ENCODE assay signal across 25 cellular contexts in genomic region chr20:51666126-51666525, GRCh38.
"Had no signal": no experiment of that assay in that cellular context is flagged by ENCODE, and none has a peak within 500 bp of the region (broad histone marks: within the 10 kb centered on the region; RNA-seq: fewer than 3 reads in every experiment).

No MANE protein-coding gene starts in this region.

- H3K9me3 ChIP-seq: esophagus muscularis mucosa, heart right ventricle, psoas muscle, tibial nerve had no signal

- H3K4me3 Mint-ChIP-seq: activated CD4-positive, alpha-beta T cell treated with anti-CD3 and anti-CD28 coated beads for 36 hours; activated CD8-positive, alpha-beta T cell treated with anti-CD3 and anti-CD28 coated beads, Interleukin-2, amount 10 ng/mL, durations not matched to agents 7 days and 5 days; activated T-cell treated with anti-CD3 and anti-CD28 coated beads, Interleukin-2, amount 50 U/mL, for 72 hours; mesothelial cell of epicardium; neural crest cell; T-helper 2 cell treated with Interferon-gamma antibody and Interleukin-4, amounts not matched to agents 5 μg/mL and 100 μg/mL, for 36 hours had no signal

- H3K4me1 Mint-ChIP-seq: mesothelial cell of epicardium, neural crest cell had no signal

- H3K79me2 ChIP-seq: parathyroid adenoma had no signal

- H3K4me3 ChIP-seq: esophagus muscularis mucosa, heart right ventricle, psoas muscle, tibial nerve had no signal

- H3K4me1 ChIP-seq: parathyroid adenoma, psoas muscle, tibial nerve had no signal

- DNase-seq: activated CD4-positive, alpha-beta T cell treated with anti-CD3 and anti-CD28 coated beads for 36 hours; activated CD4-positive, CD25-positive, alpha-beta regulatory T cell; activated CD8-positive, alpha-beta T cell treated with anti-CD3 and anti-CD28 coated beads, Interleukin-2, amount 10 ng/mL, durations not matched to agents 7 days and 5 days; activated naive CD4-positive, alpha-beta T cell; activated T-cell treated with anti-CD3 and anti-CD28 coated beads for 4 hours; activated T-cell treated with anti-CD3 and anti-CD28 coated beads, Interleukin-2, amount 50 U/mL, for 72 hours; cortex of kidney; foreskin melanocyte; heart right ventricle; left ventricle myocardium superior; naive B cell; nucleus accumbens; psoas muscle; stimulated activated CD4-positive, alpha-beta T cell treated with anti-CD3 and anti-CD28 coated beads, Interleukin-15, amount 100 ng/mL, for 24 hours; stimulated activated CD4-positive, alpha-beta T cell treated with anti-CD3 and anti-CD28 coated beads, Interleukin-2, amount 100 ng/mL, for 24 hours; stimulated activated naive CD4-positive, alpha-beta T cell treated with Interleukin-2 at 50 U/mL for 16 hours; T-helper 1 cell had no signal

- H3K9ac ChIP-seq: parathyroid adenoma had no signal

- H3K27ac Mint-ChIP-seq: activated CD4-positive, alpha-beta T cell treated with anti-CD3 and anti-CD28 coated beads for 36 hours; activated CD8-positive, alpha-beta T cell treated with anti-CD3 and anti-CD28 coated beads, Interleukin-2, amount 10 ng/mL, durations not matched to agents 7 days and 5 days; activated naive CD4-positive, alpha-beta T cell treated with anti-CD3 and anti-CD28 coated beads, Interleukin-2, amount 50 U/mL, for 72 hours; activated T-cell treated with anti-CD3 and anti-CD28 coated beads, Interleukin-2, amount 50 U/mL, for 72 hours; mesothelial cell of epicardium; T-helper 2 cell treated with Interferon-gamma antibody and Interleukin-4, amounts not matched to agents 5 μg/mL and 100 μg/mL, for 36 hours had no signal

- H3K27me3 ChIP-seq: esophagus muscularis mucosa, heart right ventricle, tibial nerve had no signal

- H3K27ac ChIP-seq: esophagus muscularis mucosa, heart right ventricle, parathyroid adenoma, psoas muscle, tibial nerve had no signal

- H3K9me3 Mint-ChIP-seq: activated naive CD4-positive, alpha-beta T cell treated with anti-CD3 and anti-CD28 coated beads, Interleukin-2, amount 50 U/mL, for 72 hours; activated T-cell treated with anti-CD3 and anti-CD28 coated beads, Interleukin-2, amount 50 U/mL, for 72 hours; effector memory CD8-positive, alpha-beta T cell; mesothelial cell of epicardium; naive B cell; neural crest cell; T-helper 2 cell treated with Interferon-gamma antibody and Interleukin-4, amounts not matched to agents 5 μg/mL and 100 μg/mL, for 36 hours had no signal

- ATAC-seq: activated CD4-positive, alpha-beta T cell treated with anti-CD3 and anti-CD28 coated beads for 36 hours; activated CD8-positive, alpha-beta T cell treated with anti-CD3 and anti-CD28 coated beads, Interleukin-2, amount 10 ng/mL, durations not matched to agents 7 days and 5 days; activated naive CD4-positive, alpha-beta T cell treated with anti-CD3 and anti-CD28 coated beads, Interleukin-2, amount 50 U/mL, for 72 hours; activated T-cell treated with anti-CD3 and anti-CD28 coated beads, Interleukin-2, amount 50 U/mL, for 72 hours; heart right ventricle; left ventricle myocardium superior; psoas muscle had no signal

- H2AFZ ChIP-seq: parathyroid adenoma had no signal

- H3K36me3 Mint-ChIP-seq: activated naive CD4-positive, alpha-beta T cell treated with anti-CD3 and anti-CD28 coated beads, Interleukin-2, amount 50 U/mL, for 72 hours; naive B cell had no signal
